In the genomic region with DNA sequence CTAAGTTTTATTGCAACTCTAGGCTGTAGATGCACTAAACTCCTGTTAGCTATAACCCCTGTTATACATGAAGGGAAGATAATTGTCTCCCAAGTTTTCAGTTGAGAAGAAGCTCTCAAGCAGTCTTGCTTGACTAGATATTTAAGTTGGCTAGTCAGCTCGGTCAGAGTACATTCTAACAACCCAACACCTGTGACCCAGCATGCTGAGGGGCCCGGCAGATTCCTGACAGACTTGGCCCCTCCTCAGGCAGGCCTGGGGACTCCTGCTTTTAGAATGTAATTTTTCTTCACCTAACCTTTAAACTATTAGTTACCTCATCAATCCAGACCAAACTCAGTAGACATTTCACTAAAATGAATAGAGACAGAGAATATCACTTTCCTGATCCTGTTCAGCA, we compare ENCODE assay signal across 21 cellular contexts.
"Had no signal": no experiment of that assay in that cellular context is flagged by ENCODE, and none has a peak within 500 bp of the region (broad histone marks: within the 10 kb centered on the region; RNA-seq: fewer than 3 reads in every experiment).

No MANE protein-coding gene starts in this region.

- H3K27me3 Mint-ChIP-seq: activated B cell treated with CpG ODN at 0.5 μM for 24 hours; activated CD8-positive, alpha-beta memory T cell treated with anti-CD3 and anti-CD28 coated beads, Interleukin-2, amount 10 ng/mL, durations not matched to agents 7 days and 5 days; brain had no signal

- H3K27ac Mint-ChIP-seq: activated B cell treated with CpG ODN at 0.5 μM for 24 hours; activated CD4-positive, alpha-beta T cell treated with anti-CD3 and anti-CD28 coated beads, Interleukin-2, amount 10 ng/mL, durations not matched to agents 24 days and 14 days; activated CD8-positive, alpha-beta memory T cell treated with anti-CD3 and anti-CD28 coated beads, Interleukin-2, amount 10 ng/mL, durations not matched to agents 7 days and 5 days; activated naive CD4-positive, alpha-beta T cell treated with anti-CD3 and anti-CD28 coated beads for 36 hours; activated naive CD8-positive, alpha-beta T cell; activated T-cell treated with anti-CD3 and anti-CD28 coated beads, Interleukin-2, amount 50 U/mL, for 24 hours; brain; T-helper 1 cell treated with Interleukin-12 subunit alpha and Interleukin-12 subunit beta and Interleukin-4 antibody, amounts not matched to agents 30 μg/mL and 1 μg/mL, for 36 hours had no signal

- H3K36me3 Mint-ChIP-seq: activated CD8-positive, alpha-beta memory T cell treated with anti-CD3 and anti-CD28 coated beads, Interleukin-2, amount 10 ng/mL, durations not matched to agents 7 days and 5 days; activated naive CD8-positive, alpha-beta T cell; brain had no signal

- H3K27ac ChIP-seq: KMS-11 had no signal

- H3K9me3 Mint-ChIP-seq: activated B cell treated with CpG ODN at 0.5 μM for 24 hours; activated CD4-positive, alpha-beta T cell treated with anti-CD3 and anti-CD28 coated beads, Interleukin-2, amount 10 ng/mL, durations not matched to agents 24 days and 14 days; activated T-cell treated with anti-CD3 and anti-CD28 coated beads, Interleukin-2, amount 50 U/mL, for 24 hours; T-helper 1 cell treated with Interleukin-12 subunit alpha and Interleukin-12 subunit beta and Interleukin-4 antibody, amounts not matched to agents 30 μg/mL and 1 μg/mL, for 36 hours had no signal

- H3K4me2 ChIP-seq: KMS-11 had no signal

- H3K4me1 Mint-ChIP-seq: activated CD8-positive, alpha-beta memory T cell treated with anti-CD3 and anti-CD28 coated beads, Interleukin-2, amount 10 ng/mL, durations not matched to agents 7 days and 5 days had no signal

- DNase-seq: activated B cell treated with CpG ODN at 0.5 μM for 24 hours; activated CD4-positive, alpha-beta T cell treated with anti-CD3 and anti-CD28 coated beads for 1 hour; activated CD4-positive, alpha-beta T cell treated with anti-CD3 and anti-CD28 coated beads, Interleukin-2, amount 10 ng/mL, durations not matched to agents 24 days and 14 days; activated CD4-positive, alpha-beta T cell treated with anti-CD3 and anti-CD28 coated beads, Interleukin-2, amount 50 U/mL, for 48 hours; activated CD8-positive, alpha-beta memory T cell treated with anti-CD3 and anti-CD28 coated beads, Interleukin-2, amount 10 ng/mL, durations not matched to agents 7 days and 5 days; activated effector memory CD4-positive, alpha-beta T cell treated with anti-CD3 and anti-CD28 coated beads, Interleukin-2, amount 50 U/mL, for 16 hours; activated naive CD4-positive, alpha-beta T cell treated with anti-CD3 and anti-CD28 coated beads for 36 hours; activated T-cell treated with anti-CD3 and anti-CD28 coated beads, Interleukin-2, amount 50 U/mL, for 24 hours; amygdala; MM.1S; NCI-H1105; NCI-H146; NCI-H1930; NCI-H345; NCI-H524; PC-3; SHP77 treated with DMSO at 0.1 percent for 48 hours had no signal

- H3K9ac ChIP-seq: KMS-11 had no signal

- H3K4me3 Mint-ChIP-seq: activated B cell treated with CpG ODN at 0.5 μM for 24 hours; activated CD4-positive, alpha-beta T cell treated with anti-CD3 and anti-CD28 coated beads, Interleukin-2, amount 10 ng/mL, durations not matched to agents 24 days and 14 days; activated CD8-positive, alpha-beta memory T cell treated with anti-CD3 and anti-CD28 coated beads, Interleukin-2, amount 10 ng/mL, durations not matched to agents 7 days and 5 days; activated naive CD4-positive, alpha-beta T cell treated with anti-CD3 and anti-CD28 coated beads for 36 hours; activated naive CD8-positive, alpha-beta T cell; activated T-cell treated with anti-CD3 and anti-CD28 coated beads, Interleukin-2, amount 50 U/mL, for 24 hours; brain; T-helper 1 cell treated with Interleukin-12 subunit alpha and Interleukin-12 subunit beta and Interleukin-4 antibody, amounts not matched to agents 30 μg/mL and 1 μg/mL, for 36 hours had no signal
